ENCODE assay signal across 28 cellular contexts in genomic region chr5:176803027-176803942, GRCh38. TPM values are rescaled to one million over a fixed set of nuclear protein-coding genes. Genes with fewer than 3 reads are reported as not detected.
DNase-seq lines count a peak whose midpoint lies in the region; ATAC-seq and TF ChIP-seq lines count a peak whose summit lies in the region.
"Had no signal": no experiment of that assay in that cellular context is flagged by ENCODE, and none has a peak within 500 bp of the region (broad histone marks: within the 10 kb centered on the region; RNA-seq: fewer than 3 reads in every experiment).

No MANE protein-coding gene starts in this region.

- peaks cover 7% of the 10 kb centered on the region for H3K36me3 Mint-ChIP-seq in MCF 10A (ENCODE audit: insufficient read depth, unreplicated experiment)
- H3K36me3 Mint-ChIP-seq: activated naive CD4-positive, alpha-beta T cell treated with anti-CD3 and anti-CD28 coated beads, Interleukin-2, amount 50 U/mL, for 72 hours; CD4-positive, CD25-positive, alpha-beta regulatory T cell; immature natural killer cell; natural killer cell had no signal

- ATAC-seq in HG02571 (IDR thresholded peaks at IDR 0.05; ENCODE audit: unreplicated experiment): no peak
- ATAC-seq: activated naive CD4-positive, alpha-beta T cell treated with anti-CD3 and anti-CD28 coated beads, Interleukin-2, amount 50 U/mL, for 72 hours; HepG2; left lobe of liver; natural killer cell had no signal

- H3K4me3 Mint-ChIP-seq in MCF 10A (ENCODE audit: unreplicated experiment): no peak overlapping the region
- H3K4me3 Mint-ChIP-seq: activated B cell treated with CpG ODN at 0.5 μM for 24 hours; CD4-positive, CD25-positive, alpha-beta regulatory T cell; endodermal cell; immature natural killer cell; natural killer cell; T-helper 2 cell treated with Interferon-gamma antibody and Interleukin-4, amounts not matched to agents 5 μg/mL and 100 μg/mL, for 36 hours had no signal

- TF ChIP-seq CTCF in MCF 10A (IDR thresholded peaks at IDR 0.05; ENCODE audit: unreplicated experiment): no peak

- in situ Hi-C loops in G401 (cut with HindIII; ENCODE audit: low sequenced_read_pairs): loop anchor here (5.0 kb wide), 1 partner anchor 66 kb away; no protein-coding TSS in a partner anchor

- no peaks in the 10 kb centered on the region for H3K4me1 Mint-ChIP-seq in MCF 10A (ENCODE audit: insufficient read depth, unreplicated experiment)
- H3K4me1 Mint-ChIP-seq: activated B cell treated with CpG ODN at 0.5 μM for 24 hours; CD4-positive, CD25-positive, alpha-beta regulatory T cell; endodermal cell; immature natural killer cell; natural killer cell had no signal

- BruUV-seq in MCF 10A (replicated peaks; lab: Mats Ljungman, UMichigan): no TSS peak

- DNase-seq in G401 (ENCODE audit: low spot score) (peak; percentile 59), NCI-H1092 treated with DMSO at 0.1 percent for 48 hours (lab: John Stamatoyannopoulos, UW) (peak; percentile 72), NCI-H345 treated with DMSO at 0.1 percent for 48 hours (lab: John Stamatoyannopoulos, UW; ENCODE audit: unreplicated experiment) (peak; percentile 75), cerebellar cortex (ENCODE audit: low spot score) (peak; percentile 52), MCF 10A (ENCODE audit: unreplicated experiment) (no peak), midbrain (lab: John Stamatoyannopoulos, UW) (no peak)
- DNase-seq: activated B cell treated with CpG ODN at 0.5 μM for 24 hours; activated CD4-positive, alpha-beta T cell treated with anti-CD3 and anti-CD28 coated beads, Interleukin-2, amount 50 U/mL, for 4 hours; activated CD8-positive, alpha-beta memory T cell treated with anti-CD3 and anti-CD28 coated beads, Interleukin-2, amount 50 U/mL, for 48 hours; DMS153; foreskin melanocyte; hippocampal formation; immature natural killer cell; natural killer cell; NCI-H1048; NCI-H526 treated with DMSO at 0.1 percent for 48 hours; retina had no signal

- H3K9me3 Mint-ChIP-seq in MCF 10A (ENCODE audit: unreplicated experiment): no peaks in the 10 kb centered on the region
- H3K9me3 Mint-ChIP-seq: activated B cell treated with CpG ODN at 0.5 μM for 24 hours; activated naive CD4-positive, alpha-beta T cell treated with anti-CD3 and anti-CD28 coated beads, Interleukin-2, amount 50 U/mL, for 72 hours; activated T-helper 2 cell treated with anti-CD3 and anti-CD28 coated beads, Interferon-gamma antibody, Interleukin-2, Interleukin-4, amounts not matched to agents 10 μg/mL and 5 μg/mL and 100 μg/mL, durations not matched to agents 14 hours and 24 hours and 36 hours; endodermal cell; immature natural killer cell; natural killer cell; T-helper 2 cell treated with Interferon-gamma antibody and Interleukin-4, amounts not matched to agents 5 μg/mL and 100 μg/mL, for 36 hours had no signal

- H3K27me3 Mint-ChIP-seq in MCF 10A (ENCODE audit: insufficient read depth, unreplicated experiment): peaks cover 48% of the 10 kb centered on the region

- CTCF ChIA-PET in MCF 10A (lab: Yijun Ruan, JAX): interaction anchor here (0.5 to 1.3 kb wide), 4 partner anchors 13 to 155 kb away, joined by 3 to 5 read pairs (median 4); no protein-coding TSS in a partner anchor

- POLR2A ChIA-PET in MCF 10A (lab: Yijun Ruan, JAX): no interaction called here

- intact Hi-C loops in MCF 10A (cut with micrococcal nuclease): no loop called here

- H3K27ac Mint-ChIP-seq in MCF 10A (ENCODE audit: low read depth, unreplicated experiment): no peak overlapping the region
- H3K27ac Mint-ChIP-seq: activated B cell treated with CpG ODN at 0.5 μM for 24 hours; activated naive CD4-positive, alpha-beta T cell treated with anti-CD3 and anti-CD28 coated beads, Interleukin-2, amount 50 U/mL, for 72 hours; activated T-helper 2 cell treated with anti-CD3 and anti-CD28 coated beads, Interferon-gamma antibody, Interleukin-2, Interleukin-4, amounts not matched to agents 10 μg/mL and 5 μg/mL and 100 μg/mL, durations not matched to agents 14 hours and 24 hours and 36 hours; CD4-positive, CD25-positive, alpha-beta regulatory T cell; endodermal cell; immature natural killer cell; natural killer cell; T-helper 2 cell treated with Interferon-gamma antibody and Interleukin-4, amounts not matched to agents 5 μg/mL and 100 μg/mL, for 36 hours had no signal

RNA-seq across cellular contexts. Expression of gene UNC5A, which starts 7.1 kb away (rescaled TPM):
- not detected in 2 replicates for total RNA-seq in G401 (2014; rRNA removed; shearing (Covaris generic))
- total RNA-seq in MCF 10A (2022): 0.22 and 0.51 TPM in 2 replicates
- total RNA-seq: activated B cell treated with CpG ODN at 0.5 μM for 24 hours; activated T-helper 2 cell treated with anti-CD3 and anti-CD28 coated beads, Interferon-gamma antibody, Interleukin-2, Interleukin-4, amounts not matched to agents 10 μg/mL and 5 μg/mL and 100 μg/mL, durations not matched to agents 14 hours and 24 hours and 36 hours; CD4-positive, CD25-positive, alpha-beta regulatory T cell; esophagus muscularis mucosa; HepG2; left lobe of liver; natural killer cell; osteocyte; smooth muscle cell had no signal

Comparison
In these comparisons a context has a peak if more than half of its experiments do, and no peak if none do; other contexts are left out.
1. DNase-seq: peak in G401 (single experiment), NCI-H1092 treated with DMSO at 0.1 percent for 48 hours (single experiment), NCI-H345 treated with DMSO at 0.1 percent for 48 hours (single experiment) and cerebellar cortex (single experiment); none in MCF 10A (single experiment) and midbrain (single experiment).